Comparison of ENCODE assay signal across 22 cellular contexts in genomic region chr10:118278649-118279048, GRCh38.
"Had no signal": no experiment of that assay in that cellular context is flagged by ENCODE, and none has a peak within 500 bp of the region (broad histone marks: within the 10 kb centered on the region; RNA-seq: fewer than 3 reads in every experiment).

No MANE protein-coding gene starts in this region.

- H3K4me1 ChIP-seq: lower lobe of right lung, psoas muscle, right lobe of liver, tibial nerve, vagina had no signal

- H3K27ac ChIP-seq: lower lobe of right lung, psoas muscle, right lobe of liver, tibial nerve, vagina, WERI-Rb-1 had no signal

- DNase-seq: activated CD4-positive, alpha-beta memory T cell treated with anti-CD3 and anti-CD28 coated beads, Interleukin-2, amount 10 ng/mL, durations not matched to agents 7 days and 5 days; activated CD4-positive, alpha-beta T cell treated with anti-CD3 and anti-CD28 coated beads for 4 hours; activated CD8-positive, alpha-beta memory T cell treated with anti-CD3 and anti-CD28 coated beads, Interleukin-2, amount 50 U/mL, for 4 hours; activated gamma-delta T cell; activated T-cell treated with anti-CD3 and anti-CD28 coated beads, Interleukin-2, amount 50 U/mL, for 48 hours; cerebellar nuclear complex; endodermal cell; left colon; lower lobe of right lung; midbrain; psoas muscle; right lobe of liver; stimulated activated CD4-positive, alpha-beta T cell treated with anti-CD3 and anti-CD28 coated beads, Interleukin-4, amount 100 ng/mL, for 4 hours; stimulated activated CD8-positive, alpha-beta memory T cell treated with anti-CD3 and anti-CD28 coated beads, Interleukin-4, amount 100 ng/mL, for 48 hours; stimulated activated naive CD4-positive, alpha-beta T cell treated with Interleukin-2 at 50 U/mL for 16 hours; substantia nigra; T-helper 17 cell; WERI-Rb-1 had no signal

- H3K36me3 ChIP-seq: lower lobe of right lung, right lobe of liver, tibial nerve, vagina, WERI-Rb-1 had no signal

- H3K4me2 ChIP-seq: smooth muscle cell had no signal

- ATAC-seq: esophagus mucosa, left colon, lower lobe of right lung, psoas muscle, right lobe of liver, T-helper 17 cell had no signal

- H3K4me3 ChIP-seq: lower lobe of right lung, psoas muscle, right lobe of liver, smooth muscle cell, tibial nerve, vagina had no signal

- H3K9me3 ChIP-seq: lower lobe of right lung, right lobe of liver, vagina had no signal

- H3K27me3 ChIP-seq: right lobe of liver, vagina had no signal
